Comparison of ENCODE assay signal across 11 cellular contexts in the genomic region with DNA sequence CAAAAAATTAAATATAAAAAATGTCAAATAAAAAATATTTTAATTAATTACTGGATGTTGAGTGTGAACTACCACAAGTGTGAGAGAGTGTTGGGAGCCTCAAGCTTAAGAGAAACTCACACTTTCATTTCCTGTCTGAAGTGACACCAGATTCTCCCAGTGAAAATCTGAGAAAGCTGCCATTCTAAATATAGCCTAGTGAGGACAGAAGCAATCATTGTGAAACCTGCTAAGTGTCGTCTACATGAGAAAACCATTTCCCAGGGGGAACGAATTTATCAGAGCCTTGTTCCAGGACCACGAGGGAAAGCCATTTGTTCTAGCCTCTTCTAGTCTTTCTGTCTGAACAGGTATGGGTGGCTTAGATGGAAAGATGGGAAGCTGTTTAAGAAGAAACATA.
DNase-seq lines count a peak whose midpoint lies in the region; ATAC-seq and TF ChIP-seq lines count a peak whose summit lies in the region.
"Had no signal": no experiment of that assay in that cellular context is flagged by ENCODE, and none has a peak within 500 bp of the region (broad histone marks: within the 10 kb centered on the region; RNA-seq: fewer than 3 reads in every experiment).

No MANE protein-coding gene starts in this region.

- no peaks in the 10 kb centered on the region for H3K4me1 ChIP-seq in naive thymus-derived CD4-positive, alpha-beta T cell (ENCODE audit: control insufficient read depth in 2 of 2, insufficient read depth in 2 of 2, low read length in 2 of 2)
- H3K4me1 ChIP-seq: right lobe of liver had no signal

- no peaks in the 10 kb centered on the region for H3K36me3 ChIP-seq in naive thymus-derived CD4-positive, alpha-beta T cell (ENCODE audit: control insufficient read depth in 2 of 3, insufficient read depth in 3 of 3, low read length in 3 of 3)
- H3K36me3 ChIP-seq: right lobe of liver had no signal

- DNase-seq in GM13977 (ENCODE audit: low spot score) = peak; percentile 5
- peak; percentile 14 for DNase-seq in NAMALWA (ENCODE audit: low spot score)
- DNase-seq in HEK293T (ENCODE audit: extremely low spot score) = no peak
- DNase-seq in naive thymus-derived CD4-positive, alpha-beta T cell = no peak
- no peak for DNase-seq in activated T-helper 1 cell treated with anti-CD3 and anti-CD28 coated beads, Interleukin-12 subunit alpha, Interleukin-12 subunit beta, Interleukin-2, Interleukin-4 antibody, amounts not matched to agents 30 ng/mL and 10 ng/mL and 1 ng/mL, durations not matched to agents 14 hours and 24 hours and 36 hours (ENCODE audit: low spot score)
- DNase-seq in HCEC 1CT = no peak
- DNase-seq: GF-D8, right lobe of liver, T-helper 9 cell had no signal

- ATAC-seq in GM19467 (IDR thresholded peaks at IDR 0.05; ENCODE audit: unreplicated experiment) (peak; percentile 81), HG02938 (IDR thresholded peaks at IDR 0.05; ENCODE audit: unreplicated experiment) (peak; percentile 78)
- no peak for ATAC-seq in naive thymus-derived CD4-positive, alpha-beta T cell
- ATAC-seq: right lobe of liver had no signal

- H3K27ac ChIP-seq in naive thymus-derived CD4-positive, alpha-beta T cell (ENCODE audit: low read depth, low read length) = no peak overlapping the region
- H3K27ac ChIP-seq: right lobe of liver had no signal

- in situ Hi-C loops in GM13977 (cut with MboI; ENCODE audit: low pct_unique_long_range_greater_than_20kb, low sequenced_read_pairs, unreplicated experiment) = no loop called here

- POLR2A ChIA-PET in HEK293T (lab: Yijun Ruan, JAX) = no interaction called here
- POLR2A ChIA-PET in naive thymus-derived CD4-positive, alpha-beta T cell (lab: Charles Lee) = no interaction called here

- intact Hi-C loops in naive thymus-derived CD4-positive, alpha-beta T cell (cut with micrococcal nuclease) = no loop called here
- intact Hi-C loops in activated T-helper 1 cell treated with anti-CD3 and anti-CD28 coated beads, Interleukin-12 subunit alpha, Interleukin-12 subunit beta, Interleukin-2, Interleukin-4 antibody, amounts not matched to agents 30 ng/mL and 10 ng/mL and 1 ng/mL, durations not matched to agents 14 hours and 24 hours and 36 hours (cut with micrococcal nuclease) = no loop called here

- H3K9me3 Mint-ChIP-seq in naive thymus-derived CD4-positive, alpha-beta T cell = peaks cover 0 to 32% (median 4%) of the 10 kb centered on the region in 11 donors
- no peaks in the 10 kb centered on the region for H3K9me3 Mint-ChIP-seq in activated T-helper 1 cell treated with anti-CD3 and anti-CD28 coated beads, Interleukin-12 subunit alpha, Interleukin-12 subunit beta, Interleukin-2, Interleukin-4 antibody, amounts not matched to agents 30 ng/mL and 10 ng/mL and 1 ng/mL, durations not matched to agents 14 hours and 24 hours and 36 hours

- no peak overlapping the region for H3K27ac Mint-ChIP-seq in naive thymus-derived CD4-positive, alpha-beta T cell
- H3K27ac Mint-ChIP-seq in activated T-helper 1 cell treated with anti-CD3 and anti-CD28 coated beads, Interleukin-12 subunit alpha, Interleukin-12 subunit beta, Interleukin-2, Interleukin-4 antibody, amounts not matched to agents 30 ng/mL and 10 ng/mL and 1 ng/mL, durations not matched to agents 14 hours and 24 hours and 36 hours = no peak overlapping the region

- H3K27me3 Mint-ChIP-seq in naive thymus-derived CD4-positive, alpha-beta T cell = no peaks in the 10 kb centered on the region
- no peaks in the 10 kb centered on the region for H3K27me3 Mint-ChIP-seq in activated T-helper 1 cell treated with anti-CD3 and anti-CD28 coated beads, Interleukin-12 subunit alpha, Interleukin-12 subunit beta, Interleukin-2, Interleukin-4 antibody, amounts not matched to agents 30 ng/mL and 10 ng/mL and 1 ng/mL, durations not matched to agents 14 hours and 24 hours and 36 hours (ENCODE audit: insufficient read depth)

- no peak for TF ChIP-seq CTCF in GM13977 (IDR thresholded peaks at IDR 0.05; ENCODE audit: extremely low read depth, insufficient read depth, missing control alignments)

- CTCF ChIA-PET in HEK293T (lab: Yijun Ruan, JAX) = no interaction called here
- CTCF ChIA-PET in naive thymus-derived CD4-positive, alpha-beta T cell (lab: Charles Lee) = no interaction called here

- no peaks in the 10 kb centered on the region for H3K36me3 Mint-ChIP-seq in naive thymus-derived CD4-positive, alpha-beta T cell
- H3K36me3 Mint-ChIP-seq in activated T-helper 1 cell treated with anti-CD3 and anti-CD28 coated beads, Interleukin-12 subunit alpha, Interleukin-12 subunit beta, Interleukin-2, Interleukin-4 antibody, amounts not matched to agents 30 ng/mL and 10 ng/mL and 1 ng/mL, durations not matched to agents 14 hours and 24 hours and 36 hours (ENCODE audit: low read depth) = no peaks in the 10 kb centered on the region

- no peaks in the 10 kb centered on the region for H3K4me1 Mint-ChIP-seq in naive thymus-derived CD4-positive, alpha-beta T cell
- H3K4me1 Mint-ChIP-seq in activated T-helper 1 cell treated with anti-CD3 and anti-CD28 coated beads, Interleukin-12 subunit alpha, Interleukin-12 subunit beta, Interleukin-2, Interleukin-4 antibody, amounts not matched to agents 30 ng/mL and 10 ng/mL and 1 ng/mL, durations not matched to agents 14 hours and 24 hours and 36 hours (ENCODE audit: low read depth) = no peaks in the 10 kb centered on the region

- no peaks in the 10 kb centered on the region for H3K27me3 ChIP-seq in naive thymus-derived CD4-positive, alpha-beta T cell (ENCODE audit: control insufficient read depth in 2 of 2, insufficient read depth in 2 of 2, low read length in 2 of 2)
- H3K27me3 ChIP-seq: right lobe of liver had no signal

- no peak overlapping the region for H3K4me3 Mint-ChIP-seq in naive thymus-derived CD4-positive, alpha-beta T cell
- no peak overlapping the region for H3K4me3 Mint-ChIP-seq in activated T-helper 1 cell treated with anti-CD3 and anti-CD28 coated beads, Interleukin-12 subunit alpha, Interleukin-12 subunit beta, Interleukin-2, Interleukin-4 antibody, amounts not matched to agents 30 ng/mL and 10 ng/mL and 1 ng/mL, durations not matched to agents 14 hours and 24 hours and 36 hours

- H3K4me3 ChIP-seq in naive thymus-derived CD4-positive, alpha-beta T cell (ENCODE audit: low read length) = no peak overlapping the region
- H3K4me3 ChIP-seq: right lobe of liver had no signal

- H3K9me3 ChIP-seq in naive thymus-derived CD4-positive, alpha-beta T cell (ENCODE audit: control insufficient read depth in 2 of 3, low read length in 3 of 3) = no peaks in the 10 kb centered on the region
- H3K9me3 ChIP-seq: right lobe of liver had no signal

TF ChIP-seq in HEK293T, 16 proteins besides CTCF, POLR2A, EP300 and RAD21:
- no peak for TF ChIP-seq LEF1 (IDR thresholded peaks at IDR 0.05; ENCODE audit: borderline replicate concordance)
- TF ChIP-seq ZNF384 (IDR thresholded peaks at IDR 0.05) = no peak
- no peak for TF ChIP-seq ELF4 (IDR thresholded peaks at IDR 0.05)
- no peak for TF ChIP-seq FOXM1 (IDR thresholded peaks at IDR 0.05; ENCODE audit: borderline replicate concordance)
- TF ChIP-seq CTBP1 (IDR thresholded peaks at IDR 0.05; ENCODE audit: borderline replicate concordance) = no peak
- no peak for TF ChIP-seq ARNT (IDR thresholded peaks at IDR 0.05)
- TF ChIP-seq FOXK2 (IDR thresholded peaks at IDR 0.05) = no peak
- no peak for TF ChIP-seq FOXA1 (IDR thresholded peaks at IDR 0.05)
- no peak for TF ChIP-seq BHLHE40 (IDR thresholded peaks at IDR 0.05; ENCODE audit: borderline replicate concordance)

Comparison
In these comparisons a context has a peak if more than half of its experiments do, and no peak if none do; other contexts are left out.
1. DNase-seq: peak in GM13977 (single experiment) and NAMALWA (single experiment); none in HEK293T (single experiment), naive thymus-derived CD4-positive, alpha-beta T cell (0 of 9), activated T-helper 1 cell treated with anti-CD3 and anti-CD28 coated beads, Interleukin-12 subunit alpha, Interleukin-12 subunit beta, Interleukin-2, Interleukin-4 antibody, amounts not matched to agents 30 ng/mL and 10 ng/mL and 1 ng/mL, durations not matched to agents 14 hours and 24 hours and 36 hours (single experiment) and HCEC 1CT (single experiment).